8 cellular contexts compared by ENCODE assay signal in genomic region chr11:135075740-135076139, GRCh38.
DNase-seq lines count a peak whose midpoint lies in the region; ATAC-seq and TF ChIP-seq lines count a peak whose summit lies in the region.

No MANE protein-coding gene starts in this region.

- in situ Hi-C loops in gastrocnemius medialis (cut with MboI; ENCODE audit: low sequenced_read_pairs in 4 of 4) = no loop called here

- intact Hi-C loops in Right ventricle myocardium superior (cut with DNase I) = no loop called here
- intact Hi-C loops in cardiac septum (cut with DNase I) = no loop called here
- intact Hi-C loops in gastrocnemius medialis (cut with DNase I; ENCODE audit: low total_unique reads) = no loop called here

- H3K36me3 ChIP-seq in gastrocnemius medialis = no peaks in the 10 kb centered on the region

- H3K9me3 ChIP-seq in gastrocnemius medialis = no peaks in the 10 kb centered on the region

- no peak overlapping the region for H3K4me3 ChIP-seq in fibroblast of pulmonary artery (replicated peaks; ENCODE audit: low read depth, low read length)
- H3K4me3 ChIP-seq in gastrocnemius medialis = no peak overlapping the region

- peak; percentile 84 for DNase-seq in Right ventricle myocardium superior
- DNase-seq in cardiac septum (ENCODE audit: low spot score) = no peak
- peak; percentile 4 for DNase-seq in activated CD8-positive, alpha-beta memory T cell treated with anti-CD3 and anti-CD28 coated beads, Interleukin-2, amount 50 U/mL, for 1 hour (ENCODE audit: extremely low read depth)
- peak; percentile 39 for DNase-seq in fibroblast of pulmonary artery (ENCODE audit: low read depth)
- peak in 1 of 2 donors; percentile 31 for DNase-seq in gastrocnemius medialis
- no peak for DNase-seq in nucleus accumbens (lab: John Stamatoyannopoulos, UW)

- no peaks in the 10 kb centered on the region for H3K4me1 ChIP-seq in gastrocnemius medialis

- ATAC-seq in Right ventricle myocardium superior (ENCODE audit: poor library complexity) = peak; percentile 67
- no peak for ATAC-seq in gastrocnemius medialis
- ATAC-seq in HG02759 (IDR thresholded peaks at IDR 0.05; ENCODE audit: unreplicated experiment) = no peak
- ATAC-seq in HG03108 (IDR thresholded peaks at IDR 0.05; ENCODE audit: unreplicated experiment) = no peak

- no peaks in the 10 kb centered on the region for H3K27me3 ChIP-seq in gastrocnemius medialis

- TF ChIP-seq CTCF in fibroblast of pulmonary artery (IDR thresholded peaks at IDR 0.05; ENCODE audit: low read length, missing control alignments) (peak; percentile 29), gastrocnemius medialis (IDR thresholded peaks at IDR 0.05 in 4 of 5, conservative IDR thresholded peaks at IDR 0.05 in 1 of 5) (peak in 3 of 5 experiments; percentile 34 to 48 (median 35))

- TF ChIP-seq POLR2A in gastrocnemius medialis (IDR thresholded peaks at IDR 0.05) = no peak

- no peak overlapping the region for H3K27ac ChIP-seq in gastrocnemius medialis

Comparison
In these comparisons a context has a peak if more than half of its experiments do, and no peak if none do; other contexts are left out.
1. DNase-seq: peak in Right ventricle myocardium superior (single experiment), activated CD8-positive, alpha-beta memory T cell treated with anti-CD3 and anti-CD28 coated beads, Interleukin-2, amount 50 U/mL, for 1 hour (single experiment) and fibroblast of pulmonary artery (single experiment); none in cardiac septum (single experiment) and nucleus accumbens (0 of 56).